In genomic region chr13:43411211-43411610, GRCh38 we compare ENCODE assay signal across 14 cellular contexts.
"Had no signal": no experiment of that assay in that cellular context is flagged by ENCODE, and none has a peak within 500 bp of the region (broad histone marks: within the 10 kb centered on the region; RNA-seq: fewer than 3 reads in every experiment).

No MANE protein-coding gene starts in this region.

- ATAC-seq: activated CD8-positive, alpha-beta memory T cell treated with anti-CD3 and anti-CD28 coated beads, Interleukin-2, amount 10 ng/mL, durations not matched to agents 7 days and 5 days; effector memory CD8-positive, alpha-beta T cell; naive thymus-derived CD8-positive, alpha-beta T cell; stimulated activated naive CD8-positive, alpha-beta T cell treated with anti-CD3 and anti-CD28 coated beads, Interleukin-15, Interleukin-2, amounts not matched to agents 100 U/mL and 50 U/mL, for 24 hours; T-cell had no signal

- DNase-seq: activated B cell treated with CpG ODN at 0.5 μM for 24 hours; activated CD4-positive, alpha-beta memory T cell treated with anti-CD3 and anti-CD28 coated beads, Interleukin-2, amount 10 ng/mL, durations not matched to agents 7 days and 5 days; activated CD4-positive, alpha-beta T cell treated with anti-CD3 and anti-CD28 coated beads for 4 hours; activated CD8-positive, alpha-beta memory T cell treated with anti-CD3 and anti-CD28 coated beads, Interleukin-2, amount 10 ng/mL, durations not matched to agents 7 days and 5 days; dermis blood vessel endothelial cell; effector memory CD8-positive, alpha-beta T cell; foreskin fibroblast; kidney glomerular epithelial cell; naive thymus-derived CD8-positive, alpha-beta T cell; stimulated activated naive CD8-positive, alpha-beta T cell treated with anti-CD3 and anti-CD28 coated beads, Interleukin-15, Interleukin-2, amounts not matched to agents 100 U/mL and 50 U/mL, for 24 hours; T-cell; T-helper 9 cell had no signal

- H3K27ac ChIP-seq: heart right ventricle, suprapubic skin had no signal
